ENCODE assay signal across 13 cellular contexts in the genomic region with DNA sequence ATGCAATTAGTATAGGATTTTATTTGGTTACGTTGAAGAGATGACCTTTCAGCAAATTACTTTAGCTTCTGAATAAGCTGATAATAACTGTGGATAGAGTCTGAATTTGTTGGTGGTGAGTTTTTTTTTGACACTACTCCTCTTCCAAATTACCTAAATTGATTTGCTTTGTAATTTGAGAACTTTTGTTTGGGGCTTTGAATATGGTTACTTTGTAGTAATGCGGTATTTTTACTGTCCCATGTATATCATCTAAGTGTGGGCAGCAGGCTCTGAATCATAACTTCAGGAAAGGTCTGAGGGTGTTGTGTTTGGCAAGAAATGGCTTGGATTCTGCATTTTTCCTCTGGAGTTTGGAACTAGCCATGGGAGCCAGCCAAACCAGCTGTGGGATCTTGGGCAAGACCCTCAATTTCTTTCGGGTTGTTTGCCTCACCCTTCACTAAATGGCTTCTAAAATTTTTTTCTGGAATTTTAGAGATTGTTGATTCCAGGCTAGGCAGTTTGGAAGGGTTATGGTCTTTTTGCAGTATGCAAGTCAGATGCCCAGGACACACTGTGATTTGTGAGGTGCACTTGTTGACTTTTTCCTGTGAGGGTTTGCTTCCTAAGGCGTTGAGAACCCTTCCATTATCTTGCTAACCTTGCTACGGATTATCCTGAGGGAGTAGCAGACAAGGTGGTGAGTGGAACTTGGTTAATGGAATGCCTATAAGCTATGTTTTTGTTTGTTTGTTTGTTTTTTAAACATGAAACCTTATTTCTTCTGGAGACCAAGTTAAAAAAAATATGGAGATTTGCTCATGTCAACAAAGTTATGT. TPM values are rescaled to one million over a fixed set of nuclear protein-coding genes. Genes with fewer than 3 reads are reported as not detected.
DNase-seq lines count a peak whose midpoint lies in the region; ATAC-seq, FAIRE-seq and TF ChIP-seq lines count a peak whose summit lies in the region.
"Had no signal": no experiment of that assay in that cellular context is flagged by ENCODE, and none has a peak within 500 bp of the region (broad histone marks: within the 10 kb centered on the region; RNA-seq: fewer than 3 reads in every experiment).

No MANE protein-coding gene starts in this region.

- WGBS in hepatocyte (ENCODE audit: low lambda C conversion rate, missing lambda C conversion rate) = 75% methylated on average over 5 of the region's 5 CpGs

- intact Hi-C loops in gastrocnemius medialis (cut with DNase I; ENCODE audit: low total_unique reads) = no loop called here

- in situ Hi-C loops in gastrocnemius medialis (cut with MboI; ENCODE audit: low sequenced_read_pairs in 4 of 4) = loop anchor here (25.0 kb wide), 3 partner anchors 266 to 366 kb away; no protein-coding TSS in a partner anchor

- H3K4me1 ChIP-seq in gastrocnemius medialis (peaks cover 15 to 36% of the 10 kb centered on the region in 2 donors), hepatocyte (ENCODE audit: insufficient read depth) (no peaks in the 10 kb centered on the region)

- ATAC-seq in gastrocnemius medialis (peak; percentile 49 to 52), HG03045 (IDR thresholded peaks at IDR 0.05; ENCODE audit: unreplicated experiment) (no peak)
- ATAC-seq: right lobe of liver had no signal

- H3K4me3 ChIP-seq in gastrocnemius medialis = no peak overlapping the region
- H3K4me3 ChIP-seq in hepatocyte = no peak overlapping the region
- H3K4me3 ChIP-seq: right lobe of liver, testis had no signal

- H2AFZ ChIP-seq in hepatocyte = no peak overlapping the region

- TF ChIP-seq CTCF in gastrocnemius medialis (IDR thresholded peaks at IDR 0.05 in 4 of 5, conservative IDR thresholded peaks at IDR 0.05 in 1 of 5) (no peak), hepatocyte (IDR thresholded peaks at IDR 0.05; ENCODE audit: poor library complexity) (no peak)

- DNase-seq in GM12891 (ENCODE audit: insufficient read length, low spot score) = no peak
- peak; percentile 31 for DNase-seq in NCI-H69 (lab: John Stamatoyannopoulos, UW)
- DNase-seq in fibroblast of gingiva (ENCODE audit: low read depth) = peak; percentile 88
- peak in 1 of 2 donors; percentile 53 for DNase-seq in gastrocnemius medialis
- DNase-seq in hepatocyte (ENCODE audit: low spot score) = no peak
- no peak for DNase-seq in NCI-H2029 treated with DMSO at 0.1 percent for 48 hours (lab: John Stamatoyannopoulos, UW)
- DNase-seq: activated naive CD8-positive, alpha-beta T cell treated with anti-CD3 and anti-CD28 coated beads for 36 hours; Calu3; NCI-H345; right lobe of liver; testis had no signal

- H3K27me3 ChIP-seq in gastrocnemius medialis (no peaks in the 10 kb centered on the region), hepatocyte (no peaks in the 10 kb centered on the region)
- H3K27me3 ChIP-seq: right lobe of liver, testis had no signal

- no peaks in the 10 kb centered on the region for H3K36me3 ChIP-seq in gastrocnemius medialis
- H3K36me3 ChIP-seq in hepatocyte (replicated peaks; ENCODE audit: insufficient read depth, low read depth) = no peaks in the 10 kb centered on the region
- H3K36me3 ChIP-seq: right lobe of liver had no signal

- peaks cover 6% of the 10 kb centered on the region for H4K20me1 ChIP-seq in hepatocyte (ENCODE audit: insufficient read depth, poor library complexity, severe bottlenecking)

- peak; percentile 58 for FAIRE-seq in GM12891 (lab: Jason Lieb, UNC)

- peaks cover 98% of the 10 kb centered on the region for H3K79me2 ChIP-seq in hepatocyte

- H3K4me2 ChIP-seq in hepatocyte = no peak overlapping the region

- H3K9me3 ChIP-seq in gastrocnemius medialis (no peaks in the 10 kb centered on the region), hepatocyte (ENCODE audit: low read depth) (no peaks in the 10 kb centered on the region)
- H3K9me3 ChIP-seq: right lobe of liver, testis had no signal

- H3K27ac ChIP-seq in gastrocnemius medialis = peak overlapping the region in 2 of 4 donors; percentile 14 to 39
- H3K27ac ChIP-seq in hepatocyte = no peak overlapping the region
- H3K27ac ChIP-seq: right lobe of liver, RWPE1, testis had no signal

- TF ChIP-seq POLR2A in GM12891 (IDR thresholded peaks at IDR 0.05; ENCODE audit: low read depth, low read length) (no peak), gastrocnemius medialis (IDR thresholded peaks at IDR 0.05) (no peak)

- H3K9me2 ChIP-seq in hepatocyte (replicated peaks; ENCODE audit: insufficient read depth) = no peaks in the 10 kb centered on the region

TF ChIP-seq in GM12891, 5 proteins besides CTCF, POLR2A, EP300 and RAD21:
- TF ChIP-seq POU2F2 (IDR thresholded peaks at IDR 0.05; ENCODE audit: low read depth, low read length) (no peak), PAX5 (IDR thresholded peaks at IDR 0.05; ENCODE audit: insufficient read depth, low read length, severe bottlenecking) (no peak), POLR2AphosphoS5 (IDR thresholded peaks at IDR 0.05; ENCODE audit: low read depth, low read length) (no peak), SPI1 (IDR thresholded peaks at IDR 0.05; ENCODE audit: low read depth, low read length) (no peak), TAF1 (IDR thresholded peaks at IDR 0.05; ENCODE audit: low read depth, low read length) (no peak)
TF ChIP-seq in GM12891: peak in this region for 0.

RNA-seq across cellular contexts. Expression of a gene that starts 10.4 kb away (rescaled TPM):
- polyA plus RNA-seq in GM12891 (2012; ENCODE audit: low read depth, missing spikeins) = 3.6 TPM
- 10 to 100 TPM; 21.1 to 54.2 (median 30.6) TPM for total RNA-seq in gastrocnemius medialis
- total RNA-seq in hepatocyte = 31.0 and 34.9 TPM in 2 replicates
- 8.5 and 9.1 TPM in 2 replicates for polyA plus RNA-seq in hepatocyte

Comparison
In these comparisons a context has a peak if more than half of its experiments do, and no peak if none do; other contexts are left out.
1. DNase-seq: peak in NCI-H69 (single experiment) and fibroblast of gingiva (single experiment); none in GM12891 (single experiment), hepatocyte (single experiment) and NCI-H2029 treated with DMSO at 0.1 percent for 48 hours (single experiment).